ENCODE assay signal across 24 cellular contexts in genomic region chr1:186139706-186140105, GRCh38.
DNase-seq lines count a peak whose midpoint lies in the region; ATAC-seq, FAIRE-seq and TF ChIP-seq lines count a peak whose summit lies in the region.
"Had no signal": no experiment of that assay in that cellular context is flagged by ENCODE, and none has a peak within 500 bp of the region (broad histone marks: within the 10 kb centered on the region; RNA-seq: fewer than 3 reads in every experiment).

No MANE protein-coding gene starts in this region.

- H3K27ac ChIP-seq in osteoblast (ENCODE audit: low read depth, low read length) (peak overlapping the region; percentile 29), pancreas (no peak overlapping the region)
- H3K27ac ChIP-seq: PC-9, right atrium auricular region, SK-N-MC, stomach had no signal

- H3K4me3 ChIP-seq in osteoblast (ENCODE audit: insufficient read depth, low read length) = no peak overlapping the region
- H3K4me3 ChIP-seq in pancreas = no peak overlapping the region
- H3K4me3 ChIP-seq: mucosa of descending colon, PC-9, right atrium auricular region, SK-N-MC, stomach had no signal

- peak overlapping the region; percentile 52 for H3K4me2 ChIP-seq in osteoblast (ENCODE audit: insufficient read depth, low read length)
- H3K4me2 ChIP-seq: PC-9 had no signal

- H2AFZ ChIP-seq in osteoblast (ENCODE audit: low read length) = no peak overlapping the region
- H2AFZ ChIP-seq: PC-9 had no signal

- no peak for FAIRE-seq in pancreas (lab: Jason Lieb, UNC)
- FAIRE-seq: D721Med, H1, urothelium cell line had no signal

- no peaks in the 10 kb centered on the region for H3K79me2 ChIP-seq in osteoblast (ENCODE audit: insufficient read depth, low read length)

- WGBS in pancreas, 2 donors = 61 to 65% methylated on average over 3 of the region's 3 CpGs

- H3K4me1 ChIP-seq in osteoblast (ENCODE audit: insufficient read depth, low read length) = peaks cover 9% of the 10 kb centered on the region
- H3K4me1 ChIP-seq in pancreas = no peaks in the 10 kb centered on the region
- H3K4me1 ChIP-seq: right atrium auricular region, stomach had no signal

- H3K9me3 ChIP-seq in osteoblast (ENCODE audit: low read depth, low read length) = no peaks in the 10 kb centered on the region
- H3K9me3 ChIP-seq in pancreas = no peaks in the 10 kb centered on the region
- H3K9me3 ChIP-seq: mucosa of descending colon, right atrium auricular region, stomach had no signal

- H3K36me3 ChIP-seq in osteoblast (ENCODE audit: insufficient read depth, low read length) = no peaks in the 10 kb centered on the region
- H3K36me3 ChIP-seq in pancreas = no peaks in the 10 kb centered on the region
- H3K36me3 ChIP-seq: stomach had no signal

- TF ChIP-seq CTCF in AG09319 (IDR thresholded peaks at IDR 0.05; ENCODE audit: low read depth, low read length) = no peak
- no peak for TF ChIP-seq CTCF in osteoblast (IDR thresholded peaks at IDR 0.05; ENCODE audit: extremely low read depth, low read depth, low read length)
- TF ChIP-seq CTCF in pancreas (IDR thresholded peaks at IDR 0.05) = no peak

- no peaks in the 10 kb centered on the region for H4K20me1 ChIP-seq in osteoblast (ENCODE audit: insufficient read depth, low read length)

- DNase-seq in AG09319 (ENCODE audit: extremely low read depth, low read depth) (peak; percentile 12), NCI-H226 (peak; percentile 61), dedifferentiated amniotic fluid mesenchymal stem cell (ENCODE audit: extremely low spot score) (peak; percentile 55), osteoblast (ENCODE audit: insufficient read length, low spot score, missing footprints) (peak; percentile 21), CD1c-positive myeloid dendritic cell (ENCODE audit: extremely low spot score) (no peak), hypothalamus (lab: John Stamatoyannopoulos, UW) (no peak), pancreas (no peak)
- DNase-seq: activated CD4-positive, alpha-beta T cell treated with anti-CD3 and anti-CD28 coated beads for 36 hours; anterior cingulate cortex; dermis blood vessel endothelial cell; erythroblast; KBM-7; left colon; mucosa of descending colon; NCI-H1105; NCI-H748 treated with DMSO at 0.1 percent for 48 hours; PC-9; stomach had no signal

- intact Hi-C loops in pancreas (cut with DNase I) = no loop called here

- H3K27me3 ChIP-seq in osteoblast (ENCODE audit: insufficient read depth, low read length) = no peaks in the 10 kb centered on the region
- H3K27me3 ChIP-seq in pancreas = no peaks in the 10 kb centered on the region
- H3K27me3 ChIP-seq: right atrium auricular region, stomach had no signal

- ATAC-seq in pancreas (no peak), HG02938 (IDR thresholded peaks at IDR 0.05; ENCODE audit: unreplicated experiment) (no peak)
- ATAC-seq: activated CD4-positive, alpha-beta T cell treated with anti-CD3 and anti-CD28 coated beads for 36 hours; left colon; mucosa of descending colon had no signal

Comparison
In these comparisons a context has a peak if more than half of its experiments do, and no peak if none do; other contexts are left out.
1. DNase-seq: peak in AG09319 (single experiment), NCI-H226 (single experiment), dedifferentiated amniotic fluid mesenchymal stem cell (single experiment) and osteoblast (single experiment); none in CD1c-positive myeloid dendritic cell (single experiment), hypothalamus (0 of 51) and pancreas (0 of 6).